8 cellular contexts compared by ENCODE assay signal in genomic region chr5:32585122-32585445, GRCh38. TPM values are rescaled to one million over a fixed set of nuclear protein-coding genes. Genes with fewer than 3 reads are reported as not detected.
DNase-seq lines count a peak whose midpoint lies in the region; ATAC-seq, FAIRE-seq and TF ChIP-seq lines count a peak whose summit lies in the region.

No MANE protein-coding gene starts in this region.

- TF ChIP-seq EP300 in HepG2 (IDR thresholded peaks at IDR 0.05; ENCODE audit: low read depth in 2 of 2, low read length in 2 of 2) (no peak), HepG2 (CRISPR knock-in tag; IDR thresholded peaks at IDR 0.05; ENCODE audit: borderline replicate concordance) (no peak)

- H3K27me3 Mint-ChIP-seq in activated CD4-positive, alpha-beta T cell treated with anti-CD3 and anti-CD28 coated beads, Interleukin-2, amount 10 ng/mL, durations not matched to agents 24 days and 14 days = peaks cover 1% of the 10 kb centered on the region
- no peaks in the 10 kb centered on the region for H3K27me3 Mint-ChIP-seq in activated naive CD8-positive, alpha-beta T cell treated with anti-CD3 and anti-CD28 coated beads, Interleukin-2, amount 50 U/mL, for 24 hours

- no peak for FAIRE-seq in HepG2 (lab: Jason Lieb, UNC)

- no TSS peak for BruUV-seq in HepG2 (replicated peaks; lab: Mats Ljungman, UMichigan)

- no peaks in the 10 kb centered on the region for H3K9me3 Mint-ChIP-seq in activated CD4-positive, alpha-beta T cell treated with anti-CD3 and anti-CD28 coated beads, Interleukin-2, amount 10 ng/mL, durations not matched to agents 24 days and 14 days
- no peaks in the 10 kb centered on the region for H3K9me3 Mint-ChIP-seq in activated naive CD8-positive, alpha-beta T cell treated with anti-CD3 and anti-CD28 coated beads, Interleukin-2, amount 50 U/mL, for 24 hours

- H2AFZ ChIP-seq in HepG2 (ENCODE audit: low read length) = no peak overlapping the region

- in situ Hi-C loops in HepG2 (cut with HindIII; ENCODE audit: extremely low pct_ligation_motif_present, low pct_unique_long_range_greater_than_20kb) = loop anchor here (5.0 kb wide), 1 partner anchor 58 kb away; no protein-coding TSS in a partner anchor

- no peak for DNase-seq in activated CD4-positive, alpha-beta T cell treated with anti-CD3 and anti-CD28 coated beads, Interleukin-2, amount 10 ng/mL, durations not matched to agents 24 days and 14 days
- no peak for DNase-seq in activated CD4-positive, alpha-beta T cell treated with anti-CD3 and anti-CD28 coated beads for 4 hours
- DNase-seq in activated naive CD8-positive, alpha-beta T cell treated with anti-CD3 and anti-CD28 coated beads, Interleukin-2, amount 50 U/mL, for 24 hours = no peak
- DNase-seq in HepG2 (ENCODE audit: low spot score) (no peak), thoracic aorta (ENCODE audit: low spot score) (no peak)

- H3K9me3 ChIP-seq in HepG2 (ENCODE audit: low read length) (no peaks in the 10 kb centered on the region), thoracic aorta (no peaks in the 10 kb centered on the region)

- TF ChIP-seq POLR2A in HepG2 (IDR thresholded peaks at IDR 0.05; ENCODE audit: insufficient read depth in 1 of 2, low read depth in 2 of 2, low read length in 2 of 2) = no peak

- H3K27ac ChIP-seq in HepG2 (ENCODE audit: extremely low read length, insufficient read depth, low read length) = peak overlapping the region; percentile 90
- peak overlapping the region; percentile 100 for H3K27ac ChIP-seq in thoracic aorta

- TF ChIP-seq CTCF in HepG2 (CRISPR knock-in tag; IDR thresholded peaks at IDR 0.05) (no peak), thoracic aorta (IDR thresholded peaks at IDR 0.05) (no peak)

- H3K27me3 ChIP-seq in HepG2 (ENCODE audit: control insufficient read depth in 1 of 2, insufficient read depth in 2 of 2, low read length in 2 of 2) (no peaks in the 10 kb centered on the region; a peak in 1 of 5 replicates), thoracic aorta (replicated peaks; ENCODE audit: insufficient read depth) (no peaks in the 10 kb centered on the region)

- WGBS in HepG2 (ENCODE audit: low lambda C conversion rate) = 34% methylated on average over 8 of the region's 8 CpGs

- CTCF ChIA-PET in HepG2 (lab: Yijun Ruan, JAX; ENCODE audit: low intra/inter-chr PET ratio, low total read pairs) = no interaction called here

- peaks cover 66% of the 10 kb centered on the region for H3K4me1 Mint-ChIP-seq in activated CD4-positive, alpha-beta T cell treated with anti-CD3 and anti-CD28 coated beads, Interleukin-2, amount 10 ng/mL, durations not matched to agents 24 days and 14 days
- peaks cover 58% of the 10 kb centered on the region for H3K4me1 Mint-ChIP-seq in activated naive CD8-positive, alpha-beta T cell treated with anti-CD3 and anti-CD28 coated beads, Interleukin-2, amount 50 U/mL, for 24 hours

- TF ChIP-seq RAD21 in HepG2 (CRISPR knock-in tag; IDR thresholded peaks at IDR 0.05) = no peak

- H3K36me3 ChIP-seq in HepG2 (replicated peaks in 1 of 2; ENCODE audit: control insufficient read depth in 1 of 2, insufficient read depth in 2 of 2, low read length in 2 of 2) = peaks cover 3 to 14% of the 10 kb centered on the region in 2 experiments; a peak in 4 of 5 replicates
- H3K36me3 ChIP-seq in thoracic aorta = peaks cover 5% of the 10 kb centered on the region

- H3K36me3 Mint-ChIP-seq in activated CD4-positive, alpha-beta T cell treated with anti-CD3 and anti-CD28 coated beads, Interleukin-2, amount 10 ng/mL, durations not matched to agents 24 days and 14 days (ENCODE audit: low read depth) = peaks cover 35% of the 10 kb centered on the region
- peaks cover 30% of the 10 kb centered on the region for H3K36me3 Mint-ChIP-seq in activated naive CD8-positive, alpha-beta T cell treated with anti-CD3 and anti-CD28 coated beads, Interleukin-2, amount 50 U/mL, for 24 hours (ENCODE audit: low read depth)

- intact Hi-C loops in activated CD4-positive, alpha-beta T cell treated with anti-CD3 and anti-CD28 coated beads, Interleukin-2, amount 10 ng/mL, durations not matched to agents 24 days and 14 days (cut with micrococcal nuclease) = loop anchor here (1.0 to 10.0 kb wide), 4 partner anchors 141 to 1050 kb away; partner anchors contain the start of genes C5orf22, DROSHA and ZFR
- intact Hi-C loops in HepG2 (cut with micrococcal nuclease; ENCODE audit: unreplicated experiment) = loop anchor here (2.0 to 5.0 kb wide), 3 partner anchors 28 to 143 kb away; partner anchors contain the start of gene ZFR

- H3K9ac ChIP-seq in HepG2 (ENCODE audit: insufficient read depth, low read depth, low read length) = peak overlapping the region; percentile 19; the same call in 1 of the 2 replicates

- peak overlapping the region; percentile 99 for H3K27ac Mint-ChIP-seq in activated CD4-positive, alpha-beta T cell treated with anti-CD3 and anti-CD28 coated beads, Interleukin-2, amount 10 ng/mL, durations not matched to agents 24 days and 14 days
- peak overlapping the region; percentile 100 for H3K27ac Mint-ChIP-seq in activated naive CD8-positive, alpha-beta T cell treated with anti-CD3 and anti-CD28 coated beads, Interleukin-2, amount 50 U/mL, for 24 hours

- POLR2A ChIA-PET in HepG2 (lab: Yijun Ruan, JAX) = interaction anchor here (0.9 to 4.9 kb wide), 5 partner anchors 11 to 94 kb away, joined by 3 to 42 read pairs (median 6); no protein-coding TSS in a partner anchor

- peaks cover 74% of the 10 kb centered on the region for H3K4me1 ChIP-seq in HepG2 (ENCODE audit: insufficient read depth, low read length)
- peaks cover 23 to 34% of the 10 kb centered on the region in 2 donors for H3K4me1 ChIP-seq in thoracic aorta (ENCODE audit: control insufficient read depth in 1 of 2, low read depth in 2 of 2)

- H3K79me2 ChIP-seq in HepG2 (ENCODE audit: insufficient read depth, low read length) = peaks cover 51% of the 10 kb centered on the region

- H3K4me3 ChIP-seq in HepG2 (replicated peaks in 1 of 3; ENCODE audit: insufficient read depth in 1 of 3, low read depth in 2 of 3, low read length in 3 of 3) = peak overlapping the region in 1 of 3 experiments; percentile 80; a peak in 2 of 6 replicates
- peak overlapping the region; percentile 97 for H3K4me3 ChIP-seq in thoracic aorta

- peak overlapping the region; percentile 94 for H3K4me3 Mint-ChIP-seq in activated CD4-positive, alpha-beta T cell treated with anti-CD3 and anti-CD28 coated beads, Interleukin-2, amount 10 ng/mL, durations not matched to agents 24 days and 14 days
- H3K4me3 Mint-ChIP-seq in activated naive CD8-positive, alpha-beta T cell treated with anti-CD3 and anti-CD28 coated beads, Interleukin-2, amount 50 U/mL, for 24 hours = peak overlapping the region; percentile 100

- ATAC-seq in activated naive CD8-positive, alpha-beta T cell treated with anti-CD3 and anti-CD28 coated beads, Interleukin-2, amount 50 U/mL, for 24 hours = no peak
- ATAC-seq in HepG2 (no peak), thoracic aorta (ENCODE audit: insufficient number of reproducible peaks, low FRiP score, low read depth) (no peak), HG03095 (IDR thresholded peaks at IDR 0.05; ENCODE audit: unreplicated experiment) (no peak), HG03354 (IDR thresholded peaks at IDR 0.05; ENCODE audit: poor library complexity, severe bottlenecking, unreplicated experiment) (no peak), HG03139 (IDR thresholded peaks at IDR 0.05; ENCODE audit: unreplicated experiment) (no peak)

- peak overlapping the region; percentile 56 for H3K4me2 ChIP-seq in HepG2 (ENCODE audit: low read depth, low read length)

- peaks cover 31% of the 10 kb centered on the region for H4K20me1 ChIP-seq in HepG2 (ENCODE audit: insufficient read depth, low read length)

TF ChIP-seq in HepG2, 621 proteins besides CTCF, POLR2A, EP300 and RAD21 (continues in another document):
- TF ChIP-seq CAMTA2 (CRISPR knock-in tag; IDR thresholded peaks at IDR 0.05; ENCODE audit: borderline replicate concordance) = no peak

RNA-seq across cellular contexts. Expression of gene SUB1, which starts 0.3 kb away (rescaled TPM):
- 403 and 404 TPM in 2 replicates for total RNA-seq in activated CD4-positive, alpha-beta T cell treated with anti-CD3 and anti-CD28 coated beads, Interleukin-2, amount 10 ng/mL, durations not matched to agents 24 days and 14 days
- total RNA-seq in HepG2 (2016; rRNA removed; fragmentation: Illumina TruSeq; extraction: Trizol) = 693 and 1,107 TPM in 2 replicates
- total RNA-seq in HepG2 (2016; cell fraction: cytosol; rRNA removed; fragmentation: Illumina TruSeq; extraction: Trizol; ENCODE audit: low read depth) = 104 and 117 TPM in 2 replicates
- total RNA-seq in HepG2 (2016; cell fraction: insoluble cytoplasmic fraction; rRNA removed; fragmentation: Illumina TruSeq; extraction: Trizol) = 685 and 1,185 TPM in 2 replicates
- total RNA-seq in HepG2 (2016; cell fraction: membrane; rRNA removed; fragmentation: Illumina TruSeq; extraction: Trizol) = 142 and 153 TPM in 2 replicates
- 256 and 257 TPM in 2 replicates for total RNA-seq in HepG2 (2016; cell fraction: nucleus; rRNA removed; fragmentation: Illumina TruSeq; extraction: Trizol)
- 113 and 182 TPM in 2 replicates for polyA plus RNA-seq in HepG2 (2011; rRNA removed)
- polyA plus RNA-seq in HepG2 (2011; cell fraction: cytosol; rRNA removed) = 33.5 and 65.0 TPM in 2 replicates
- polyA plus RNA-seq in HepG2 (2011; cell fraction: nucleus; rRNA removed) = 30.4 and 38.9 TPM in 2 replicates
- 190 and 260 TPM in 2 replicates for polyA plus RNA-seq in HepG2 (2012)
- polyA plus RNA-seq in HepG2 (2016; cell fraction: cytosol; fragmentation: Illumina TruSeq; extraction: Trizol; ENCODE audit: low read depth) = 120 and 131 TPM in 2 replicates
- 1,199 and 1,366 TPM in 2 replicates for polyA plus RNA-seq in HepG2 (2016; cell fraction: insoluble cytoplasmic fraction; fragmentation: Illumina TruSeq; extraction: Trizol; ENCODE audit: low read depth)
- polyA plus RNA-seq in HepG2 (2016; cell fraction: membrane; fragmentation: Illumina TruSeq; extraction: Trizol; ENCODE audit: low read depth) = 144 and 151 TPM in 2 replicates
- polyA plus RNA-seq in HepG2 (2016; cell fraction: nucleus; fragmentation: Illumina TruSeq; extraction: Trizol; ENCODE audit: insufficient read depth, low read depth) = 446 and 467 TPM in 2 replicates
- 24.7 and 28.7 TPM in 2 replicates for polyA minus RNA-seq in HepG2 (2011; rRNA and poly(A)+ RNA removed; ENCODE audit: low replicate concordance)
- polyA minus RNA-seq in HepG2 (2011; cell fraction: cytosol; rRNA and poly(A)+ RNA removed) = 45.4 and 50.6 TPM in 2 replicates
- 145 and 207 TPM in 2 replicates for polyA minus RNA-seq in HepG2 (2011; cell fraction: nucleus; rRNA and poly(A)+ RNA removed)
- 100 to 1,000 TPM in 1 of 2 donors, 10 to 100 TPM in 1; 91.1 to 130 TPM for total RNA-seq in thoracic aorta
